In genomic region chr17:51298508-51299371, GRCh38 we compare ENCODE assay signal across 8 cellular contexts. TPM values are rescaled to one million over a fixed set of nuclear protein-coding genes. Genes with fewer than 3 reads are reported as not detected.
DNase-seq lines count a peak whose midpoint lies in the region; ATAC-seq and TF ChIP-seq lines count a peak whose summit lies in the region.

No MANE protein-coding gene starts in this region.

- BruUV-seq in MCF 10A (replicated peaks; lab: Mats Ljungman, UMichigan), result no TSS peak

- ATAC-seq in right lobe of liver, result peak; percentile 54 to 69 (median 64)
- no peak for ATAC-seq in HG03469 (IDR thresholded peaks at IDR 0.05; ENCODE audit: unreplicated experiment)

- 51% methylated on average over 8 of the region's 10 CpGs for WGBS in right lobe of liver (ENCODE audit: insufficient coverage, low coverage, low lambda C conversion rate, missing lambda C conversion rate)

- no peaks in the 10 kb centered on the region for H3K27me3 ChIP-seq in right lobe of liver

- no peaks in the 10 kb centered on the region for H3K4me1 ChIP-seq in right lobe of liver

- peaks cover 0 to 4% (median 0%) of the 10 kb centered on the region in 4 donors for H3K36me3 ChIP-seq in right lobe of liver

- intact Hi-C loops in MCF 10A (cut with micrococcal nuclease) (loop anchor here (1.0 kb wide), 1 partner anchor 238 kb away; no protein-coding TSS in a partner anchor), right lobe of liver (cut with DNase I) (no loop called here)

- in situ Hi-C loops in GM13977 (cut with MboI; ENCODE audit: low pct_unique_long_range_greater_than_20kb, low sequenced_read_pairs, unreplicated experiment), result no loop called here

- CTCF ChIA-PET in MCF 10A (lab: Yijun Ruan, JAX), result interaction anchor here (0.5 to 5.4 kb wide), 32 partner anchors 9 to 1233 kb away, joined by 3 to 93 read pairs (median 3); no protein-coding TSS in a partner anchor

- H3K4me3 Mint-ChIP-seq in MCF 10A (ENCODE audit: unreplicated experiment), result no peak overlapping the region

- no peak for TF ChIP-seq POLR2A in right lobe of liver (IDR thresholded peaks at IDR 0.05)

- H3K4me1 Mint-ChIP-seq in MCF 10A (ENCODE audit: insufficient read depth, unreplicated experiment), result no peaks in the 10 kb centered on the region

- no peaks in the 10 kb centered on the region for H3K27me3 Mint-ChIP-seq in MCF 10A (ENCODE audit: insufficient read depth, unreplicated experiment)

- no peak overlapping the region for H3K27ac ChIP-seq in right lobe of liver

- H3K9me3 Mint-ChIP-seq in MCF 10A (ENCODE audit: unreplicated experiment), result no peaks in the 10 kb centered on the region

- H3K4me3 ChIP-seq in right lobe of liver, result no peak overlapping the region

- DNase-seq in AG20443 (ENCODE audit: low spot score) (peak; percentile 67), GM13977 (ENCODE audit: low spot score) (peak; percentile 26), NCI-H446 (lab: John Stamatoyannopoulos, UW) (peak; percentile 45 to 77), MCF 10A (ENCODE audit: unreplicated experiment) (peak; percentile 61), right lobe of liver (no peak)
- no peak for DNase-seq in activated CD4-positive, CD25-positive, alpha-beta regulatory T cell (lab: John Stamatoyannopoulos, UW)
- no peak for DNase-seq in activated CD4-positive, alpha-beta T cell treated with anti-CD3 and anti-CD28 coated beads, Interleukin-2, amount 50 U/mL, for 1 hour

- TF ChIP-seq CTCF in GM13977 (IDR thresholded peaks at IDR 0.05; ENCODE audit: extremely low read depth, insufficient read depth, missing control alignments) (peak; percentile 66), MCF 10A (IDR thresholded peaks at IDR 0.05; ENCODE audit: unreplicated experiment) (peak; percentile 59), right lobe of liver (IDR thresholded peaks at IDR 0.05) (peak; percentile 50 to 68 (median 60))

- H3K36me3 Mint-ChIP-seq in MCF 10A (ENCODE audit: insufficient read depth, unreplicated experiment), result peaks cover 26% of the 10 kb centered on the region

- POLR2A ChIA-PET in MCF 10A (lab: Yijun Ruan, JAX), result no interaction called here

- no peak overlapping the region for H3K27ac Mint-ChIP-seq in MCF 10A (ENCODE audit: low read depth, unreplicated experiment)

- H3K9me3 ChIP-seq in right lobe of liver, result no peaks in the 10 kb centered on the region

RNA-seq across cellular contexts. Expression of gene UTP18, which starts 38.4 kb away (rescaled TPM):
- total RNA-seq in MCF 10A (2022) (25.3 and 27.8 TPM in 2 replicates), right lobe of liver (10 to 100 TPM; 12.0 to 15.3 (median 13.7) TPM)

RNA-seq across cellular contexts. Expression of gene MBTD1, which starts 38.9 kb away (rescaled TPM):
- total RNA-seq in MCF 10A (2022) (7.4 and 7.7 TPM in 2 replicates), right lobe of liver (1 to 10 TPM; 4.4 to 8.8 (median 7.4) TPM)

Comparison
In these comparisons a context has a peak if more than half of its experiments do, and no peak if none do; other contexts are left out.
1. DNase-seq: peak in AG20443 (single experiment), GM13977 (single experiment), NCI-H446 (2 of 2) and MCF 10A (single experiment); none in right lobe of liver (0 of 3), activated CD4-positive, CD25-positive, alpha-beta regulatory T cell (0 of 4) and activated CD4-positive, alpha-beta T cell treated with anti-CD3 and anti-CD28 coated beads, Interleukin-2, amount 50 U/mL, for 1 hour (single experiment).
2. Peak in every context shown above with its lines, with median percentiles within 50 percentile points of each other: CTCF ChIP-seq.